8 cellular contexts compared by ENCODE assay signal in the genomic region with DNA sequence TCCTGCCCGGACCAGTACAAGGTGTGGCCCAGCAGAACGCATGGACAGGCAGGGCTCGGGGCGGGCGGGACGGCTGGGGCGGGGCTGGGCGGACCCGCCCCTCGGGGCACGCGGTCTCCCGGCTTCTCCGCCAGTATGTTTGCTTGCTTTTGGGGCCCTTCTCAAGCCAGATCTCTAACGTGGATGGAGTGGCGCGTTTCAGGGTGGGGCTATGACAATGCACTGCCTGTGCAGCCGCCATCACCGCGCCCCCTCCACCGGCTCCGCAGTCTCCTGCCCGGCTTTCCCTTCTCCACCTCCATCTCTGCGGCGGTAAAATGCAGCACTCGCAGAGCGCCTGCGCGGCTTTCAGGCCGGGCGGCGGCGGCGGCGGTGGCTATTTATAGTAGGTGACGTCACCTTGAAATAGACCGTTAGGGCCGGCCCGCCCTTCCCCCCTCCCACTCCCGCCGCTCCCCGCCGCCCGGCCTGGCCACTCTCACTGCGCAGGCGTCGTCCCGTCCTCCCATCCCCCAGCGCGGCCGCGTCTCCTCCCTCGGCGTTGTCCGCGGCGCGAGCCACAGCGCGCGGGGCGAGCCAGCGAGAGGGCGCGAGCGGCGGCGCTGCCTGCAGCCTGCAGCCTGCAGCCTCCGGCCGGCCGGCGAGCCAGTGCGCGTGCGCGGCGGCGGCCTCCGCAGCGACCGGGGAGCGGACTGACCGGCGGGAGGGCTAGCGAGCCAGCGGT. TPM values are rescaled to one million over a fixed set of nuclear protein-coding genes. Genes with fewer than 3 reads are reported as not detected.
DNase-seq lines count a peak whose midpoint lies in the region; ATAC-seq and TF ChIP-seq lines count a peak whose summit lies in the region.

A gene (plus strand): TSS at position 560 of the 724 bp plus-strand sequence. CDS start 199 bp downstream, outside the sequence.

- in situ Hi-C loops in Caki2 (cut with HindIII; ENCODE audit: low pct_unique_long_range_greater_than_20kb, low sequenced_read_pairs) = no loop called here

- H3K4me1 ChIP-seq in HUES48 (ENCODE audit: control insufficient read depth, insufficient read depth, low read length) (peaks cover 21% of the 10 kb centered on the region), OCI-LY3 (ENCODE audit: low read length) (peaks cover 26% of the 10 kb centered on the region)

- H3K79me2 ChIP-seq in OCI-LY3 (ENCODE audit: low read length) = peaks cover 47% of the 10 kb centered on the region

- H3K36me3 ChIP-seq in HUES48 (ENCODE audit: control insufficient read depth, insufficient read depth, low read length) (peaks cover 38% of the 10 kb centered on the region), OCI-LY3 (replicated peaks; ENCODE audit: low read depth, low read length) (peaks cover 23% of the 10 kb centered on the region)

- H3K27ac ChIP-seq in HUES48 (ENCODE audit: low read depth, low read length) = peak within 1 kb of the TSS; percentile 97
- H3K27ac ChIP-seq in OCI-LY3 (ENCODE audit: low read length) = peak within 1 kb of the TSS; percentile 77
- H3K27ac ChIP-seq in epithelial cell of prostate = peak within 1 kb of the TSS; percentile 86

- no peaks in the 10 kb centered on the region for H3K9me3 ChIP-seq in HUES48 (ENCODE audit: control insufficient read depth, insufficient read depth, low read length)
- H3K9me3 ChIP-seq in OCI-LY3 (ENCODE audit: insufficient read depth, low read length) = no peaks in the 10 kb centered on the region

- DNase-seq in Caki2 (ENCODE audit: low read depth) (peak; percentile 95), activated T-cell treated with anti-CD3 and anti-CD28 coated beads for 24 hours (ENCODE audit: low read depth) (peak; percentile 89), epithelial cell of prostate (ENCODE audit: low read depth, low spot score) (peak; percentile 43), mucosa of gallbladder (ENCODE audit: low spot score) (peak; percentile 97)
- DNase-seq in stimulated activated CD8-positive, alpha-beta memory T cell treated with anti-CD3 and anti-CD28 coated beads, Interleukin-4, amount 100 ng/mL, for 24 hours (ENCODE audit: low read depth) = peak; percentile 88

- H3K4me3 ChIP-seq in HUES48 (ENCODE audit: low read depth, low read length) (peak within 1 kb of the TSS; percentile 80), OCI-LY3 (ENCODE audit: low read length) (peak within 1 kb of the TSS; percentile 94)

- H3K4me2 ChIP-seq in OCI-LY3 (ENCODE audit: low read length) = peak within 1 kb of the TSS; percentile 86

- H3K27me3 ChIP-seq in HUES48 (ENCODE audit: control insufficient read depth, insufficient read depth, low read length) (no peaks in the 10 kb centered on the region; the same call in 1 of the 2 replicates), OCI-LY3 (ENCODE audit: low read depth, low read length) (no peaks in the 10 kb centered on the region)

- peak; percentile 63 for ATAC-seq in GM21381 (IDR thresholded peaks at IDR 0.05; ENCODE audit: unreplicated experiment)

- peak within 1 kb of the TSS; percentile 96 for H3K9ac ChIP-seq in HUES48 (ENCODE audit: low read depth, low read length)
- H3K9ac ChIP-seq in OCI-LY3 (ENCODE audit: low read length) = peak within 1 kb of the TSS; percentile 98

- TF ChIP-seq CTCF in OCI-LY3 (IDR thresholded peaks at IDR 0.05; ENCODE audit: low read depth, low read length) = no peak

- peak within 1 kb of the TSS; percentile 79 for H2AFZ ChIP-seq in OCI-LY3 (ENCODE audit: low read depth, low read length)

- H4K20me1 ChIP-seq in OCI-LY3 (ENCODE audit: insufficient read depth, low read length) = peaks cover 31% of the 10 kb centered on the region

RNA-seq across cellular contexts. Expression of the gene that starts here (rescaled TPM):
- total RNA-seq in Caki2 (2014; rRNA removed; shearing (Covaris generic); ENCODE audit: low replicate concordance) = 142 and 169 TPM in 2 replicates
- total RNA-seq in mucosa of gallbladder = 213 TPM

Comparison
In these comparisons a context has a peak if more than half of its experiments do, and no peak if none do; other contexts are left out.
1. Peak in every context shown above with its lines: DNase-seq, ATAC-seq, H3K4me3 ChIP-seq and H3K27ac ChIP-seq.
2. DNase-seq: peak in every context shown above with its lines; median percentile 97 in mucosa of gallbladder; 95 in Caki2; 89 in activated T-cell treated with anti-CD3 and anti-CD28 coated beads for 24 hours; 88 in stimulated activated CD8-positive, alpha-beta memory T cell treated with anti-CD3 and anti-CD28 coated beads, Interleukin-4, amount 100 ng/mL, for 24 hours; 43 in epithelial cell of prostate.